ENCODE assay signal across 9 cellular contexts in the genomic region with DNA sequence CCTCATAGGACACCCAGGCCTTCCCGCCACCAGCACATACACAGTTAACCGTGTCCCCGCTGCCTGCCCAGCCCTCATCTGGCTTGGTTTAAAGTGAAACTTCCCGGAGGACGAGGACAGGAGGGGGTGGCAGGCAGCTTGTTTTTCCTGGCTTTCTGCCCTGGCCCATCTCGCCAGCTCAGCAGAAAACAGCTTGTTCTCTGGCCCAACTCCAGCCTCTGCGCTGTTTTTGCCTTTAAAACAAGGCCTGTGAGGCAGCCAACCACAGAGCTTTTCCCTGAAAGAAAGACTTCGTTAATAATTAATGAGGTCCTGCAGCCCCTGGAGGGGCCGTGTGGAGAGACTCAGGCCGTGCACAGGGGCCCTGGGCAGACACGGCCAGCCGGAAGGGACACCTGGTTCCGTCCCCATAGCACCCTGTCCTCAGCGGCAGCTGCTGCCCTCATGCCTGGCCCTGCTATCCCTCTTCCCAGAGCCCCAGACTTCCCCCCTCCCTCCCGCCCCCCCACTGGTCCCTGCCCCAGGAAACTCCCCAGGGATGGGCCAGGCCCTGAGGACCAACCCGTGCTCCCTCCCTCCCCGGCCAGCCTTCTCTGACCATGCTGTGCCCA.
DNase-seq lines count a peak whose midpoint lies in the region; ATAC-seq, FAIRE-seq and TF ChIP-seq lines count a peak whose summit lies in the region.
"Had no signal": no experiment of that assay in that cellular context is flagged by ENCODE, and none has a peak within 500 bp of the region (broad histone marks: within the 10 kb centered on the region; RNA-seq: fewer than 3 reads in every experiment).

No MANE protein-coding gene starts in this region.

- DNase-seq in A549 (ENCODE audit: low read depth in 1 of 2, low spot score in 1 of 2) (peak; percentile 65 to 88), LNCaP clone FGC (ENCODE audit: low read depth) (peak; percentile 97), amniotic epithelial cell (ENCODE audit: low read depth) (peak; percentile 96), cardiac muscle cell (ENCODE audit: low read depth in 1 of 2, low spot score in 1 of 2) (peak; percentile 54 to 99), putamen (ENCODE audit: low spot score) (peak; percentile 92), T-helper 2 cell (no peak)
- DNase-seq in activated CD8-positive, alpha-beta memory T cell treated with anti-CD3 and anti-CD28 coated beads, Interleukin-2, amount 50 U/mL, for 48 hours, result no peak
- DNase-seq: CD4-positive, CD25-positive, alpha-beta regulatory T cell had no signal

- no peak for TF ChIP-seq POLR2A in A549 (IDR thresholded peaks at IDR 0.05; ENCODE audit: low read length)

- TF ChIP-seq EP300 in A549 (IDR thresholded peaks at IDR 0.05), result no peak

- TF ChIP-seq RAD21 in A549 (conservative IDR thresholded peaks at IDR 0.05 in 1 of 2, IDR thresholded peaks at IDR 0.05 in 1 of 2), result peak in 1 of 2 experiments; percentile 35; a peak in 3 of 5 replicates

- POLR2A ChIA-PET in A549 (lab: Yijun Ruan, JAX), result interaction anchor here (0.5 to 1.7 kb wide), 6 partner anchors 8 to 366 kb away, joined by 3 to 14 read pairs (median 4); a partner anchor contains a TSS

- no peaks in the 10 kb centered on the region for H3K27me3 ChIP-seq in cardiac muscle cell

- peak; percentile 57 to 76 for ATAC-seq in A549
- ATAC-seq in HG03378 (IDR thresholded peaks at IDR 0.05; ENCODE audit: unreplicated experiment), result no peak

- FAIRE-seq in A549 (lab: Jason Lieb, UNC), result peak; percentile 80

- TF ChIP-seq CTCF in A549 (IDR thresholded peaks at IDR 0.05) (no peak), LNCaP clone FGC (IDR thresholded peaks at IDR 0.05; ENCODE audit: control insufficient read depth, extremely low read depth, insufficient read depth) (no peak), cardiac muscle cell (IDR thresholded peaks at IDR 0.05; ENCODE audit: low read depth, low read length) (no peak)

- H3K4me2 ChIP-seq in A549, result peak overlapping the region; percentile 78

- 11% methylated on average over 11 of the region's 17 CpGs for WGBS in A549 (ENCODE audit: missing lambda C conversion rate)

- H3K36me3 ChIP-seq in cardiac muscle cell, result peaks cover 6% of the 10 kb centered on the region

- H3K9me3 ChIP-seq in A549 (no peaks in the 10 kb centered on the region), cardiac muscle cell (ENCODE audit: low read depth) (no peaks in the 10 kb centered on the region)

- H3K4me3 ChIP-seq in A549 (no peak overlapping the region), LNCaP clone FGC (ENCODE audit: low read depth, low read length) (no peak overlapping the region), cardiac muscle cell (no peak overlapping the region)

- CTCF ChIA-PET in A549 (lab: Yijun Ruan, JAX), result interaction anchor here (0.9 to 5.6 kb wide), 6 partner anchors 8 to 264 kb away, joined by 3 to 30 read pairs (median 6); no protein-coding TSS in a partner anchor

- peak overlapping the region; percentile 80 to 88 for H3K27ac ChIP-seq in A549
- peak overlapping the region; percentile 75 for H3K27ac ChIP-seq in cardiac muscle cell

- H3K4me1 ChIP-seq in A549, result peaks cover 46% of the 10 kb centered on the region
- H3K4me1 ChIP-seq in cardiac muscle cell (ENCODE audit: low read depth), result peaks cover 14% of the 10 kb centered on the region

TF ChIP-seq in A549, 52 proteins besides CTCF, POLR2A, EP300 and RAD21:
- TF ChIP-seq MAZ (IDR thresholded peaks at IDR 0.05; ENCODE audit: borderline replicate concordance, low read depth, low read length) (no peak), SMC3 (IDR thresholded peaks at IDR 0.05) (peak; percentile 21; the same call in 1 of the 3 replicates), MYC (IDR thresholded peaks at IDR 0.05; ENCODE audit: borderline replicate concordance, low read length) (no peak), ESRRA (IDR thresholded peaks at IDR 0.05; ENCODE audit: borderline replicate concordance, low read length) (no peak), JUNB (IDR thresholded peaks at IDR 0.05) (no peak), HOXA7 (CRISPR knock-in tag; IDR thresholded peaks at IDR 0.05) (no peak), CHD2 (IDR thresholded peaks at IDR 0.05; ENCODE audit: low read length, partially characterized antibody) (no peak), RARB (CRISPR knock-in tag; IDR thresholded peaks at IDR 0.05) (no peak), CEBPB (IDR thresholded peaks at IDR 0.05) (no peak), MAFK (IDR thresholded peaks at IDR 0.05; ENCODE audit: partially characterized antibody) (peak; percentile 100), POLR2AphosphoS2 (conservative IDR thresholded peaks at IDR 0.05; ENCODE audit: low read length) (no peak), CBX8 (IDR thresholded peaks at IDR 0.05) (no peak), CHD4 (IDR thresholded peaks at IDR 0.05; ENCODE audit: borderline replicate concordance) (no peak), BHLHE40 (IDR thresholded peaks at IDR 0.05; ENCODE audit: low read depth, low read length) (no peak), ZFP36 (IDR thresholded peaks at IDR 0.05; ENCODE audit: borderline replicate concordance, partially characterized antibody) (no peak), SREBF2 (IDR thresholded peaks at IDR 0.05) (no peak), JUN (IDR thresholded peaks at IDR 0.05) (no peak), FOXS1 (CRISPR knock-in tag; IDR thresholded peaks at IDR 0.05) (peak; percentile 62; the same call in 1 of the 2 replicates)
- TF ChIP-seq, protein P1, sequence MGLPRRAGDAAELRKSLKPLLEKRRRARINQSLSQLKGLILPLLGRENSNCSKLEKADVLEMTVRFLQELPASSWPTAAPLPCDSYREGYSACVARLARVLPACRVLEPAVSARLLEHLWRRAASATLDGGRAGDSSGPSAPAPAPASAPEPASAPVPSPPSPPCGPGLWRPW (IDR thresholded peaks at IDR 0.05), result no peak
- TF ChIP-seq, protein P2, sequence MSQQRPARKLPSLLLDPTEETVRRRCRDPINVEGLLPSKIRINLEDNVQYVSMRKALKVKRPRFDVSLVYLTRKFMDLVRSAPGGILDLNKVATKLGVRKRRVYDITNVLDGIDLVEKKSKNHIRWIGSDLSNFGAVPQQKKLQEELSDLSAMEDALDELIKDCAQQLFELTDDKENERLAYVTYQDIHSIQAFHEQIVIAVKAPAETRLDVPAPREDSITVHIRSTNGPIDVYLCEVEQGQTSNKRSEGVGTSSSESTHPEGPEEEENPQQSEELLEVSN (IDR thresholded peaks at IDR 0.05; ENCODE audit: borderline replicate concordance, low read depth), result no peak
- TF ChIP-seq, protein P3, sequence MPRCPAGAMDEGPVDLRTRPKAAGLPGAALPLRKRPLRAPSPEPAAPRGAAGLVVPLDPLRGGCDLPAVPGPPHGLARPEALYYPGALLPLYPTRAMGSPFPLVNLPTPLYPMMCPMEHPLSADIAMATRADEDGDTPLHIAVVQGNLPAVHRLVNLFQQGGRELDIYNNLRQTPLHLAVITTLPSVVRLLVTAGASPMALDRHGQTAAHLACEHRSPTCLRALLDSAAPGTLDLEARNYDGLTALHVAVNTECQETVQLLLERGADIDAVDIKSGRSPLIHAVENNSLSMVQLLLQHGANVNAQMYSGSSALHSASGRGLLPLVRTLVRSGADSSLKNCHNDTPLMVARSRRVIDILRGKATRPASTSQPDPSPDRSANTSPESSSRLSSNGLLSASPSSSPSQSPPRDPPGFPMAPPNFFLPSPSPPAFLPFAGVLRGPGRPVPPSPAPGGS (IDR thresholded peaks at IDR 0.05), result no peak
- TF ChIP-seq, protein P4, sequence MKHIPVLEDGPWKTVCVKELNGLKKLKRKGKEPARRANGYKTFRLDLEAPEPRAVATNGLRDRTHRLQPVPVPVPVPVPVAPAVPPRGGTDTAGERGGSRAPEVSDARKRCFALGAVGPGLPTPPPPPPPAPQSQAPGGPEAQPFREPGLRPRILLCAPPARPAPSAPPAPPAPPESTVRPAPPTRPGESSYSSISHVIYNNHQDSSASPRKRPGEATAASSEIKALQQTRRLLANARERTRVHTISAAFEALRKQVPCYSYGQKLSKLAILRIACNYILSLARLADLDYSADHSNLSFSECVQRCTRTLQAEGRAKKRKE (CRISPR knock-in tag; IDR thresholded peaks at IDR 0.05; ENCODE audit: low read depth), result no peak
- TF ChIP-seq, protein P5, sequence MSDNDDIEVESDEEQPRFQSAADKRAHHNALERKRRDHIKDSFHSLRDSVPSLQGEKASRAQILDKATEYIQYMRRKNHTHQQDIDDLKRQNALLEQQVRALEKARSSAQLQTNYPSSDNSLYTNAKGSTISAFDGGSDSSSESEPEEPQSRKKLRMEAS (IDR thresholded peaks at IDR 0.05), result peak; percentile 42; the same call in 1 of the 2 replicates
- TF ChIP-seq, protein P6, sequence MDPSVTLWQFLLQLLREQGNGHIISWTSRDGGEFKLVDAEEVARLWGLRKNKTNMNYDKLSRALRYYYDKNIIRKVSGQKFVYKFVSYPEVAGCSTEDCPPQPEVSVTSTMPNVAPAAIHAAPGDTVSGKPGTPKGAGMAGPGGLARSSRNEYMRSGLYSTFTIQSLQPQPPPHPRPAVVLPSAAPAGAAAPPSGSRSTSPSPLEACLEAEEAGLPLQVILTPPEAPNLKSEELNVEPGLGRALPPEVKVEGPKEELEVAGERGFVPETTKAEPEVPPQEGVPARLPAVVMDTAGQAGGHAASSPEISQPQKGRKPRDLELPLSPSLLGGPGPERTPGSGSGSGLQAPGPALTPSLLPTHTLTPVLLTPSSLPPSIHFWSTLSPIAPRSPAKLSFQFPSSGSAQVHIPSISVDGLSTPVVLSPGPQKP (IDR thresholded peaks at IDR 0.05; ENCODE audit: low read depth, low read length), result no peak

Comparison
In these comparisons a context has a peak if more than half of its experiments do, and no peak if none do; other contexts are left out.
1. DNase-seq: peak in A549 (2 of 2), LNCaP clone FGC (single experiment), amniotic epithelial cell (single experiment), cardiac muscle cell (2 of 2) and putamen (single experiment); none in activated CD8-positive, alpha-beta memory T cell treated with anti-CD3 and anti-CD28 coated beads, Interleukin-2, amount 50 U/mL, for 48 hours (single experiment) and T-helper 2 cell (0 of 5).